ENCODE assay signal across 32 cellular contexts in genomic region chr4:186798951-186799659, GRCh38.
DNase-seq lines count a peak whose midpoint lies in the region; ATAC-seq, FAIRE-seq and TF ChIP-seq lines count a peak whose summit lies in the region.
"Had no signal": no experiment of that assay in that cellular context is flagged by ENCODE, and none has a peak within 500 bp of the region (broad histone marks: within the 10 kb centered on the region; RNA-seq: fewer than 3 reads in every experiment).

No MANE protein-coding gene starts in this region.

- BruUV-seq in K562 (replicated peaks; lab: Mats Ljungman, UMichigan), result no TSS peak

- no peaks in the 10 kb centered on the region for H3K79me2 ChIP-seq in K562 (ENCODE audit: control insufficient read depth, insufficient read depth, low read length)
- H3K79me2 ChIP-seq in keratinocyte (ENCODE audit: control insufficient read depth, insufficient read depth, low read length), result no peaks in the 10 kb centered on the region

- DNase-seq in AG10803 (ENCODE audit: low read depth) (peak; percentile 23), NCI-H460 (ENCODE audit: extremely low read depth, low read depth) (peak; percentile 68), K562 (ENCODE audit: extremely low read depth in 1 of 4, low spot score in 3 of 4) (peak in 2 of 4 experiments; percentile 33 to 56), keratinocyte (ENCODE audit: low read depth, low spot score) (no peak), breast epithelium (ENCODE audit: low spot score in 2 of 2) (no peak)
- DNase-seq in effector memory CD4-positive, alpha-beta T cell, result no peak
- no peak for DNase-seq in activated CD8-positive, alpha-beta memory T cell treated with anti-CD3 and anti-CD28 coated beads, Interleukin-2, amount 50 U/mL, for 4 hours
- no peak for DNase-seq in CD4-positive, alpha-beta T cell
- DNase-seq: 8988T; activated CD4-positive, alpha-beta T cell treated with anti-CD3 and anti-CD28 coated beads for 36 hours; activated T-cell treated with anti-CD3 and anti-CD28 coated beads, Interleukin-2, amount 50 U/mL, for 4 hours; adrenal gland; BE2C; COR-L47; cortex of kidney; DMS79 treated with DMSO at 0.1 percent for 48 hours; endodermal cell; glutamatergic neuron; HCEC 1CT; left cardiac atrium; NCI-H1105 treated with DMSO at 0.1 percent for 48 hours; NCI-H2081; NCI-H446 treated with DMSO at 0.1 percent for 48 hours; NK-92 treated with Interleukin-12 subunit alpha and Interleukin-12 subunit beta, amount 100 ng/mL, for 24 hours; Peyer's patch; SJCRH30; trophoblast cell had no signal

- intact Hi-C loops in K562 (cut with micrococcal nuclease) (no loop called here), breast epithelium (cut with DNase I; ENCODE audit: low total_unique reads) (no loop called here)
- intact Hi-C loops in CD4-positive, alpha-beta T cell (cut with DNase I, micrococcal nuclease), result no loop called here

- no peaks in the 10 kb centered on the region for H3K27me3 Mint-ChIP-seq in CD4-positive, alpha-beta T cell
- H3K27me3 Mint-ChIP-seq: activated CD4-positive, alpha-beta T cell treated with anti-CD3 and anti-CD28 coated beads for 36 hours; memory B cell had no signal

- H3K4me3 ChIP-seq in AG10803 (ENCODE audit: low read length) (no peak overlapping the region), K562 (no peak overlapping the region), keratinocyte (ENCODE audit: control insufficient read depth in 2 of 3, extremely low read depth in 1 of 3, insufficient read depth in 2 of 3, low read depth in 1 of 3, low read length in 3 of 3) (no peak overlapping the region), breast epithelium (no peak overlapping the region)
- H3K4me3 ChIP-seq in effector memory CD4-positive, alpha-beta T cell (ENCODE audit: insufficient read depth, low read depth, low read length, poor library complexity, severe bottlenecking), result no peak overlapping the region
- H3K4me3 ChIP-seq: adrenal gland, cardiac muscle cell, esophagus muscularis mucosa, Peyer's patch, prostate gland, SJCRH30 had no signal

- no peak overlapping the region for H3K4me3 Mint-ChIP-seq in CD4-positive, alpha-beta T cell
- H3K4me3 Mint-ChIP-seq: activated CD4-positive, alpha-beta T cell treated with anti-CD3 and anti-CD28 coated beads for 36 hours; activated T-cell treated with anti-CD3 and anti-CD28 coated beads, Interleukin-2, amount 50 U/mL, for 4 hours; endodermal cell; memory B cell had no signal

- FAIRE-seq in K562 (lab: Jason Lieb, UNC) (peak; percentile 80), keratinocyte (lab: Jason Lieb, UNC) (no peak)

- CTCF ChIA-PET in K562 (lab: Yijun Ruan, JAX; ENCODE audit: low intra/inter-chr PET ratio), result no interaction called here
- CTCF ChIA-PET in CD4-positive, alpha-beta T cell (lab: Charles Lee), result no interaction called here

- TF ChIP-seq EP300 in K562 (IDR thresholded peaks at IDR 0.05; ENCODE audit: low read length), result peak; percentile 56; the same call in 1 of the 2 replicates

- POLR2A ChIA-PET in K562 (lab: Yijun Ruan, JAX), result interaction anchor here (0.8 to 1.0 kb wide), 2 partner anchors 10 to 46 kb away, joined by 3 to 4 read pairs; no protein-coding TSS in a partner anchor
- POLR2A ChIA-PET in CD4-positive, alpha-beta T cell (lab: Charles Lee), result no interaction called here

- TF ChIP-seq RAD21 in K562 (CRISPR knock-in tag; conservative IDR thresholded peaks at IDR 0.05 in 1 of 2, IDR thresholded peaks at IDR 0.05 in 1 of 2), result 0 out of 4 replicates have a peak, but pooled peaks of 1 of the 2 experiments have one; percentile 6

- dilution Hi-C loops in keratinocyte (cut with MboI; ENCODE audit: extremely low pct_ligation_motif_present, low sequenced_read_pairs), result no loop called here

- peaks cover 0 to 7% of the 10 kb centered on the region in 2 experiments; a peak in 3 of 5 replicates for H3K4me1 ChIP-seq in K562 (replicated peaks in 1 of 2; ENCODE audit: control insufficient read depth in 2 of 2, insufficient read depth in 2 of 2, low read length in 2 of 2)
- H3K4me1 ChIP-seq in keratinocyte (ENCODE audit: control insufficient read depth, extremely low read depth, insufficient read depth, low read length), result no peaks in the 10 kb centered on the region
- no peaks in the 10 kb centered on the region for H3K4me1 ChIP-seq in effector memory CD4-positive, alpha-beta T cell (ENCODE audit: control insufficient read depth, insufficient read depth, low read length, poor library complexity, severe bottlenecking)
- H3K4me1 ChIP-seq in breast epithelium, result no peaks in the 10 kb centered on the region
- H3K4me1 ChIP-seq: adrenal gland, BE2C, esophagus muscularis mucosa, Peyer's patch, prostate gland, SJCRH30 had no signal

- H2AFZ ChIP-seq in K562 (ENCODE audit: low read depth, low read length) (no peak overlapping the region), keratinocyte (ENCODE audit: control insufficient read depth, low read length) (peak overlapping the region; percentile 45)

- no peaks in the 10 kb centered on the region for H3K9me3 ChIP-seq in K562 (replicated peaks; ENCODE audit: control insufficient read depth, insufficient read depth, low read depth, low read length)
- no peaks in the 10 kb centered on the region for H3K9me3 ChIP-seq in keratinocyte (ENCODE audit: control insufficient read depth, low read depth, low read length)
- no peaks in the 10 kb centered on the region for H3K9me3 ChIP-seq in effector memory CD4-positive, alpha-beta T cell (ENCODE audit: control insufficient read depth, low read length)
- no peaks in the 10 kb centered on the region for H3K9me3 ChIP-seq in breast epithelium
- no peaks in the 10 kb centered on the region for H3K9me3 ChIP-seq in CD4-positive, alpha-beta T cell (ENCODE audit: control insufficient read depth, low read length)
- H3K9me3 ChIP-seq: adrenal gland, BE2C, esophagus muscularis mucosa, neutrophil, Peyer's patch, prostate gland, SJCRH30 had no signal

- H3K9ac ChIP-seq in K562 (ENCODE audit: insufficient read depth in 1 of 2, low read depth in 2 of 2, low read length in 2 of 2), result no peak overlapping the region
- no peak overlapping the region for H3K9ac ChIP-seq in keratinocyte (ENCODE audit: control insufficient read depth, extremely low read depth, insufficient read depth, low read length)

- H3K27ac ChIP-seq in K562 (ENCODE audit: extremely low read depth, low read depth, low read length) (no peak overlapping the region; the same call in 2 of the 3 replicates), keratinocyte (ENCODE audit: control insufficient read depth, insufficient read depth, low read length) (no peak overlapping the region), breast epithelium (no peak overlapping the region)
- no peak overlapping the region for H3K27ac ChIP-seq in effector memory CD4-positive, alpha-beta T cell (ENCODE audit: insufficient read depth, low read length, poor library complexity, severe bottlenecking)
- no peak overlapping the region for H3K27ac ChIP-seq in CD4-positive, alpha-beta T cell (ENCODE audit: low read depth, low read length)
- H3K27ac ChIP-seq: adrenal gland, cardiac muscle cell, esophagus muscularis mucosa, neutrophil, Peyer's patch, prostate gland, SJCRH30 had no signal

- TF ChIP-seq CTCF in AG10803 (conservative IDR thresholded peaks at IDR 0.05; ENCODE audit: low read length) (no peak), K562 (IDR thresholded peaks at IDR 0.05 in 2 of 3, conservative IDR thresholded peaks at IDR 0.05 in 1 of 3; ENCODE audit: insufficient read depth in 2 of 3, low read depth in 1 of 3, low read length in 3 of 3) (no peak), keratinocyte (optimal IDR thresholded peaks at IDR 0.05 in 1 of 3, IDR thresholded peaks at IDR 0.05 in 1 of 3, conservative IDR thresholded peaks at IDR 0.05 in 1 of 3; ENCODE audit: extremely low read depth in 1 of 3, insufficient read depth in 2 of 3, low read length in 3 of 3) (no peak), breast epithelium (IDR thresholded peaks at IDR 0.05) (no peak)
- no peak for TF ChIP-seq CTCF in CD4-positive, alpha-beta T cell (IDR thresholded peaks at IDR 0.05)

- WGBS in K562 (ENCODE audit: insufficient coverage, low coverage, missing lambda C conversion rate), result under 1% methylated on average over 4 of the region's 4 CpGs

- H4K20me1 ChIP-seq in K562 (replicated peaks; ENCODE audit: control insufficient read depth, insufficient read depth, low read length) (no peaks in the 10 kb centered on the region), keratinocyte (ENCODE audit: control insufficient read depth, extremely low read depth, insufficient read depth, low read length) (no peaks in the 10 kb centered on the region)

- peaks cover 5% of the 10 kb centered on the region for H3K9me3 Mint-ChIP-seq in CD4-positive, alpha-beta T cell
- H3K9me3 Mint-ChIP-seq: endodermal cell had no signal

- H3K4me2 ChIP-seq in K562 (ENCODE audit: insufficient read depth, low read length) (no peak overlapping the region; the same call in 1 of the 2 replicates), keratinocyte (ENCODE audit: control insufficient read depth, extremely low read depth, insufficient read depth, low read depth, low read length) (no peak overlapping the region)

- TF ChIP-seq POLR2A in K562 (conservative IDR thresholded peaks at IDR 0.05) (no peak), breast epithelium (IDR thresholded peaks at IDR 0.05) (no peak)

- ATAC-seq in K562, result peak; percentile 69
- ATAC-seq in CD4-positive, alpha-beta T cell (ENCODE audit: poor library complexity), result no peak
- ATAC-seq: activated CD4-positive, alpha-beta T cell treated with anti-CD3 and anti-CD28 coated beads for 36 hours; activated T-cell treated with anti-CD3 and anti-CD28 coated beads, Interleukin-2, amount 50 U/mL, for 4 hours had no signal

- in situ Hi-C loops in K562 (cut with MboI), result no loop called here

- H3K27me3 ChIP-seq in K562 (ENCODE audit: control insufficient read depth in 2 of 2, insufficient read depth in 2 of 2, low read length in 2 of 2) (no peaks in the 10 kb centered on the region), keratinocyte (ENCODE audit: control insufficient read depth, extremely low read depth, insufficient read depth, low read length) (no peaks in the 10 kb centered on the region), breast epithelium (no peaks in the 10 kb centered on the region)
- no peaks in the 10 kb centered on the region for H3K27me3 ChIP-seq in effector memory CD4-positive, alpha-beta T cell (replicated peaks; ENCODE audit: control insufficient read depth, insufficient read depth, low read length, poor library complexity, severe bottlenecking)
- H3K27me3 ChIP-seq in CD4-positive, alpha-beta T cell (ENCODE audit: control insufficient read depth, insufficient read depth, low read length), result no peaks in the 10 kb centered on the region
- H3K27me3 ChIP-seq: adrenal gland, BE2C, cardiac muscle cell, esophagus muscularis mucosa, neutrophil, Peyer's patch, SJCRH30 had no signal

- no peaks in the 10 kb centered on the region for H3K36me3 ChIP-seq in K562 (ENCODE audit: control insufficient read depth, insufficient read depth, low read length)
- no peaks in the 10 kb centered on the region for H3K36me3 ChIP-seq in keratinocyte (ENCODE audit: control insufficient read depth in 2 of 2, extremely low read depth in 1 of 2, insufficient read depth in 2 of 2, low read length in 2 of 2)
- no peaks in the 10 kb centered on the region for H3K36me3 ChIP-seq in effector memory CD4-positive, alpha-beta T cell (ENCODE audit: control insufficient read depth, insufficient read depth, low read length)
- H3K36me3 ChIP-seq in breast epithelium, result no peaks in the 10 kb centered on the region
- H3K36me3 ChIP-seq: adrenal gland, BE2C, cardiac muscle cell, esophagus muscularis mucosa, neutrophil, Peyer's patch, prostate gland, SJCRH30 had no signal

- no peaks in the 10 kb centered on the region for H3K9me1 ChIP-seq in K562 (ENCODE audit: control insufficient read depth, insufficient read depth, low read length)
- no peaks in the 10 kb centered on the region for H3K9me1 ChIP-seq in keratinocyte (ENCODE audit: control insufficient read depth, extremely low read depth, insufficient read depth, low read length)

- no peaks in the 10 kb centered on the region for H3K36me3 Mint-ChIP-seq in CD4-positive, alpha-beta T cell (ENCODE audit: low read depth)
- H3K36me3 Mint-ChIP-seq: memory B cell had no signal

- no peak overlapping the region for H3K27ac Mint-ChIP-seq in CD4-positive, alpha-beta T cell
- H3K27ac Mint-ChIP-seq: activated CD4-positive, alpha-beta T cell treated with anti-CD3 and anti-CD28 coated beads for 36 hours; endodermal cell; memory B cell had no signal

- no peaks in the 10 kb centered on the region for H3K4me1 Mint-ChIP-seq in CD4-positive, alpha-beta T cell (ENCODE audit: low read depth)
- H3K4me1 Mint-ChIP-seq: activated CD4-positive, alpha-beta T cell treated with anti-CD3 and anti-CD28 coated beads for 36 hours; endodermal cell; memory B cell had no signal

Comparison
In these comparisons a context has a peak if more than half of its experiments do, and no peak if none do; other contexts are left out.
1. DNase-seq: peak in AG10803 (single experiment) and NCI-H460 (single experiment); none in keratinocyte (single experiment), effector memory CD4-positive, alpha-beta T cell (0 of 3), breast epithelium (0 of 2), activated CD8-positive, alpha-beta memory T cell treated with anti-CD3 and anti-CD28 coated beads, Interleukin-2, amount 50 U/mL, for 4 hours (single experiment) and CD4-positive, alpha-beta T cell (0 of 10).